Comparison of ENCODE assay signal across 8 cellular contexts in the genomic region with DNA sequence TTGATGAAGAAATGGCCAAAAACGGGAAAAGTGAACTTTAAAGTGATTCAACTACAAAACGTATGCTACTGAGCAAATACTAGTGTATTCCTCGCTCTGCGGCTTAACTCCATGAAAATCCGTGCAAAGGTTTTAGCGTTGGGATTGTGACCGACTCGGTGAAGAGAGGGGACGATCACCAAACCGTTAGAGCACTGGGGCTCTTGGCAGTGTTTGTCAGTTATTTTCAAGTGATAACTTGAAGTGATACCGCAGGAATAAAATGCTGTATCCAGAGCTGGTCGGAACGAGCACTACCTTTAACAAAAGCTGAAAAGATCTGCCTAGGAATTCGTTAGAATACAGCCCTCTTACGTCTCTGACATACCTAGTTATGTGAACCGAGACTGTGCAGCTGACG. TPM values are rescaled to one million over a fixed set of nuclear protein-coding genes. Genes with fewer than 3 reads are reported as not detected.
DNase-seq lines count a peak whose midpoint lies in the region; ATAC-seq and TF ChIP-seq lines count a peak whose summit lies in the region.

No MANE protein-coding gene starts in this region.

- no peaks in the 10 kb centered on the region for H3K27me3 Mint-ChIP-seq in mesothelial cell of epicardium (ENCODE audit: low read depth)

- H3K27ac Mint-ChIP-seq in mesothelial cell of epicardium = peak overlapping the region; percentile 99

- H3K36me3 Mint-ChIP-seq in mesothelial cell of epicardium = no peaks in the 10 kb centered on the region

- H3K4me1 Mint-ChIP-seq in mesothelial cell of epicardium = peaks cover 30% of the 10 kb centered on the region

- no peaks in the 10 kb centered on the region for H3K9me3 Mint-ChIP-seq in mesothelial cell of epicardium

- no peak for DNase-seq in GM06990 (ENCODE audit: extremely low read depth, insufficient read length)
- no peak for DNase-seq in brain microvascular endothelial cell
- DNase-seq in mesothelial cell of epicardium (ENCODE audit: low spot score in 2 of 2, unreplicated experiment in 2 of 2) = no peak
- DNase-seq in aorta = no peak
- DNase-seq in midbrain (lab: John Stamatoyannopoulos, UW) = no peak
- no peak for DNase-seq in Kasumi-1 (lab: John Stamatoyannopoulos, UW)

- peak overlapping the region; percentile 82 for H3K4me3 ChIP-seq in GM06990 (replicated peaks; ENCODE audit: low read depth, low read length)
- H3K4me3 ChIP-seq in brain microvascular endothelial cell (ENCODE audit: low read depth, low read length) = peak overlapping the region; percentile 70
- peak overlapping the region; percentile 50 to 57 for H3K4me3 ChIP-seq in aorta (ENCODE audit: low read length in 2 of 2)

- H3K4me1 ChIP-seq in aorta (ENCODE audit: control insufficient read depth in 1 of 2, insufficient read depth in 2 of 2, low read length in 2 of 2) = no peaks in the 10 kb centered on the region

- peak overlapping the region; percentile 97 for H3K4me3 Mint-ChIP-seq in mesothelial cell of epicardium

- no peaks in the 10 kb centered on the region for H3K9me3 ChIP-seq in aorta (ENCODE audit: control insufficient read depth, low read length)

- in situ Hi-C loops in brain microvascular endothelial cell (cut with HindIII; ENCODE audit: low pct_ligation_motif_present, low sequenced_read_pairs) = no loop called here

- ATAC-seq in HG03342 (IDR thresholded peaks at IDR 0.05; ENCODE audit: unreplicated experiment) (peak; percentile 2), aorta (ENCODE audit: low FRiP score) (no peak), GM19324 (IDR thresholded peaks at IDR 0.05; ENCODE audit: low FRiP score, unreplicated experiment) (no peak)

- peak overlapping the region; percentile 66 for H3K27ac ChIP-seq in brain microvascular endothelial cell
- H3K27ac ChIP-seq in aorta (ENCODE audit: low read depth in 1 of 2, low read length in 2 of 2) = peak overlapping the region; percentile 34 to 82

- H3K27me3 ChIP-seq in GM06990 (replicated peaks; ENCODE audit: control insufficient read depth, insufficient read depth, low read length) = no peaks in the 10 kb centered on the region
- H3K27me3 ChIP-seq in brain microvascular endothelial cell (replicated peaks) = no peaks in the 10 kb centered on the region
- H3K27me3 ChIP-seq in aorta (ENCODE audit: control insufficient read depth in 1 of 2, insufficient read depth in 2 of 2, low read length in 1 of 2) = no peaks in the 10 kb centered on the region

- intact Hi-C loops in aorta (cut with DNase I) = no loop called here

- H3K36me3 ChIP-seq in GM06990 (ENCODE audit: control insufficient read depth, insufficient read depth, low read length) (no peaks in the 10 kb centered on the region), brain microvascular endothelial cell (replicated peaks) (no peaks in the 10 kb centered on the region), aorta (ENCODE audit: control insufficient read depth in 1 of 2, insufficient read depth in 2 of 2, low read length in 1 of 2) (no peaks in the 10 kb centered on the region)

- TF ChIP-seq CTCF in GM06990 (IDR thresholded peaks at IDR 0.05; ENCODE audit: insufficient read depth, low read length, poor library complexity, severe bottlenecking) (no peak), brain microvascular endothelial cell (IDR thresholded peaks at IDR 0.05; ENCODE audit: low read depth, low read length, missing control alignments) (no peak), mesothelial cell of epicardium (IDR thresholded peaks at IDR 0.05; ENCODE audit: unreplicated experiment) (no peak)

- 1% methylated on average over 17 of the region's 17 CpGs for WGBS in aorta, 2 donors

RNA-seq across cellular contexts. Expression of gene PPM1D, which starts 0.8 kb away (rescaled TPM):
- total RNA-seq in mesothelial cell of epicardium (26.4 to 28.9 TPM (median 26.7 TPM) in 3 replicates), aorta (10 to 100 TPM; 15.8 to 16.0 TPM)
- 1 to 10 TPM; 2.0 to 4.4 TPM for polyA plus RNA-seq in aorta
